Comparison of ENCODE assay signal across 8 cellular contexts in genomic region chr13:27283906-27284523, GRCh38. TPM values are rescaled to one million over a fixed set of nuclear protein-coding genes. Genes with fewer than 3 reads are reported as not detected.
DNase-seq lines count a peak whose midpoint lies in the region; ATAC-seq and TF ChIP-seq lines count a peak whose summit lies in the region.

No MANE protein-coding gene starts in this region.

- no peaks in the 10 kb centered on the region for H3K79me2 ChIP-seq in mesendoderm (ENCODE audit: control insufficient read depth, insufficient read depth, low read length)

- H3K9me3 Mint-ChIP-seq in T-helper 2 cell treated with Interferon-gamma antibody and Interleukin-4, amounts not matched to agents 5 μg/mL and 100 μg/mL, for 36 hours, result no peaks in the 10 kb centered on the region

- WGBS in mesendoderm (ENCODE audit: extremely low coverage, insufficient coverage, low lambda C conversion rate), result no CpG with 5 or more reads among the region's 4 CpGs

- no peak overlapping the region for H2BK120ac ChIP-seq in mesendoderm (ENCODE audit: low read depth, low read length)

- H3K36me3 Mint-ChIP-seq in T-helper 2 cell treated with Interferon-gamma antibody and Interleukin-4, amounts not matched to agents 5 μg/mL and 100 μg/mL, for 36 hours (ENCODE audit: low read depth), result no peaks in the 10 kb centered on the region

- no peak overlapping the region for H3K9ac ChIP-seq in mesendoderm (ENCODE audit: low read length)

- no peak overlapping the region for H2BK15ac ChIP-seq in mesendoderm (replicated peaks; ENCODE audit: low read depth)

- H3K4me3 Mint-ChIP-seq in T-helper 2 cell treated with Interferon-gamma antibody and Interleukin-4, amounts not matched to agents 5 μg/mL and 100 μg/mL, for 36 hours, result no peak overlapping the region

- H2BK5ac ChIP-seq in mesendoderm (ENCODE audit: low read length), result no peak overlapping the region

- H3K27ac ChIP-seq in mesendoderm (ENCODE audit: low read depth, low read length), result no peak overlapping the region

- ATAC-seq in GM21367 (IDR thresholded peaks at IDR 0.05; ENCODE audit: unreplicated experiment), result no peak

- no peaks in the 10 kb centered on the region for H3K4me1 ChIP-seq in mesendoderm (ENCODE audit: control insufficient read depth, low read depth, low read length)

- H3K27ac Mint-ChIP-seq in T-helper 2 cell treated with Interferon-gamma antibody and Interleukin-4, amounts not matched to agents 5 μg/mL and 100 μg/mL, for 36 hours, result no peak overlapping the region

- TF ChIP-seq CTCF in epithelial cell of proximal tubule (conservative IDR thresholded peaks at IDR 0.05; ENCODE audit: low read depth, low read length), result peak; percentile 80

- H3K4ac ChIP-seq in mesendoderm (ENCODE audit: low read depth, low read length), result no peak overlapping the region

- DNase-seq in NCI-H82 (lab: John Stamatoyannopoulos, UW) (peak; percentile 60), NCI-H82 treated with DMSO at 0.1 percent for 48 hours (lab: John Stamatoyannopoulos, UW; ENCODE audit: unreplicated experiment) (no peak), NCI-H526 treated with DMSO at 0.1 percent for 48 hours (lab: John Stamatoyannopoulos, UW) (peak; percentile 29), epithelial cell of proximal tubule (ENCODE audit: low read depth) (no peak), mesendoderm (no peak)
- DNase-seq in stimulated activated CD8-positive, alpha-beta memory T cell treated with anti-CD3 and anti-CD28 coated beads, Interleukin-4, amount 100 ng/mL, for 48 hours, result peak; percentile 39
- DNase-seq in T-helper 2 cell treated with Interferon-gamma antibody and Interleukin-4, amounts not matched to agents 5 μg/mL and 100 μg/mL, for 36 hours (ENCODE audit: low spot score), result no peak

- no peaks in the 10 kb centered on the region for H3K27me3 Mint-ChIP-seq in T-helper 2 cell treated with Interferon-gamma antibody and Interleukin-4, amounts not matched to agents 5 μg/mL and 100 μg/mL, for 36 hours (ENCODE audit: low read depth)

- no peaks in the 10 kb centered on the region for H3K36me3 ChIP-seq in mesendoderm (ENCODE audit: control insufficient read depth, insufficient read depth, low read length)

- no peak overlapping the region for H4K8ac ChIP-seq in mesendoderm (ENCODE audit: low read depth, low read length)

- H3K27me3 ChIP-seq in mesendoderm (ENCODE audit: insufficient read depth, low read length, poor library complexity), result no peaks in the 10 kb centered on the region

- no peaks in the 10 kb centered on the region for H3K79me1 ChIP-seq in mesendoderm (ENCODE audit: low read length)

- H3K23ac ChIP-seq in mesendoderm (ENCODE audit: low read length), result no peak overlapping the region

- no peak overlapping the region for H3K56ac ChIP-seq in mesendoderm (ENCODE audit: low read length)

- H3K4me2 ChIP-seq in mesendoderm (ENCODE audit: low read length), result no peak overlapping the region

- H3K4me3 ChIP-seq in epithelial cell of proximal tubule (ENCODE audit: low read depth, low read length) (no peak overlapping the region), mesendoderm (ENCODE audit: low read length) (no peak overlapping the region)

- no peak overlapping the region for H3K18ac ChIP-seq in mesendoderm (ENCODE audit: low read length)

- H3K4me1 Mint-ChIP-seq in T-helper 2 cell treated with Interferon-gamma antibody and Interleukin-4, amounts not matched to agents 5 μg/mL and 100 μg/mL, for 36 hours (ENCODE audit: low read depth), result no peaks in the 10 kb centered on the region

- no peak overlapping the region for H4K5ac ChIP-seq in mesendoderm (ENCODE audit: low read length)

- H2AK5ac ChIP-seq in mesendoderm (ENCODE audit: low read length), result no peak overlapping the region

RNA-seq across cellular contexts. Expression of gene RASL11A, which starts 13.4 kb away (rescaled TPM):
- 1.8 and 3.7 TPM in 2 replicates for total RNA-seq in epithelial cell of proximal tubule
- polyA plus RNA-seq in mesendoderm (2013, experiment 1 of 2), result 1.4 TPM
- polyA plus RNA-seq in mesendoderm (2013, experiment 2 of 2), result 1.2 TPM

RNA-seq across cellular contexts. Expression of gene RPL21, which starts 32.7 kb away (rescaled TPM):
- 1,256 and 1,691 TPM in 2 replicates for total RNA-seq in epithelial cell of proximal tubule
- 3,149 TPM for polyA plus RNA-seq in mesendoderm (2013, experiment 1 of 2)
- polyA plus RNA-seq in mesendoderm (2013, experiment 2 of 2), result 3,180 TPM

Comparison
In these comparisons a context has a peak if more than half of its experiments do, and no peak if none do; other contexts are left out.
1. DNase-seq: peak in NCI-H82 (single experiment), NCI-H526 treated with DMSO at 0.1 percent for 48 hours (single experiment) and stimulated activated CD8-positive, alpha-beta memory T cell treated with anti-CD3 and anti-CD28 coated beads, Interleukin-4, amount 100 ng/mL, for 48 hours (single experiment); none in NCI-H82 treated with DMSO at 0.1 percent for 48 hours (single experiment), epithelial cell of proximal tubule (single experiment), mesendoderm (single experiment) and T-helper 2 cell treated with Interferon-gamma antibody and Interleukin-4, amounts not matched to agents 5 μg/mL and 100 μg/mL, for 36 hours (single experiment).